Comparison of ENCODE assay signal across 27 cellular contexts in genomic region chr7:12827219-12827821, GRCh38.
DNase-seq lines count a peak whose midpoint lies in the region; ATAC-seq and TF ChIP-seq lines count a peak whose summit lies in the region.
"Had no signal": no experiment of that assay in that cellular context is flagged by ENCODE, and none has a peak within 500 bp of the region (broad histone marks: within the 10 kb centered on the region; RNA-seq: fewer than 3 reads in every experiment).

No MANE protein-coding gene starts in this region.

- H3K27me3 ChIP-seq in heart right ventricle: no peaks in the 10 kb centered on the region

- H3K27ac Mint-ChIP-seq in activated T-cell treated with anti-CD3 and anti-CD28 coated beads, Interleukin-2, amount 50 U/mL, for 72 hours: no peak overlapping the region
- no peak overlapping the region for H3K27ac Mint-ChIP-seq in activated naive CD4-positive, alpha-beta T cell treated with anti-CD3 and anti-CD28 coated beads, Interleukin-2, amount 50 U/mL, for 72 hours
- H3K27ac Mint-ChIP-seq: activated CD8-positive, alpha-beta T cell treated with anti-CD3 and anti-CD28 coated beads for 36 hours; activated naive CD8-positive, alpha-beta T cell treated with anti-CD3 and anti-CD28 coated beads for 36 hours; CD14-positive monocyte; effector memory CD8-positive, alpha-beta T cell; HFFc6; progenitor cell of endocrine pancreas; T-helper 1 cell treated with Interleukin-12 subunit alpha and Interleukin-12 subunit beta and Interleukin-4 antibody, amounts not matched to agents 30 μg/mL and 1 μg/mL, for 36 hours had no signal

- peaks cover 0 to 1% of the 10 kb centered on the region in 2 donors for H3K9me3 Mint-ChIP-seq in activated T-cell treated with anti-CD3 and anti-CD28 coated beads, Interleukin-2, amount 50 U/mL, for 72 hours
- H3K9me3 Mint-ChIP-seq in activated naive CD4-positive, alpha-beta T cell treated with anti-CD3 and anti-CD28 coated beads, Interleukin-2, amount 50 U/mL, for 72 hours: no peaks in the 10 kb centered on the region
- H3K9me3 Mint-ChIP-seq: activated CD8-positive, alpha-beta T cell treated with anti-CD3 and anti-CD28 coated beads for 36 hours; effector memory CD8-positive, alpha-beta T cell; HFFc6; T-helper 1 cell treated with Interleukin-12 subunit alpha and Interleukin-12 subunit beta and Interleukin-4 antibody, amounts not matched to agents 30 μg/mL and 1 μg/mL, for 36 hours had no signal

- intact Hi-C loops in Right ventricle myocardium inferior (cut with DNase I): no loop called here
- intact Hi-C loops in cardiac septum (cut with DNase I): loop anchor here (2.0 kb wide), 1 partner anchor 141 kb away; the partner anchor contains the start of gene ARL4A
- intact Hi-C loops in heart right ventricle (cut with DNase I): loop anchor here in 4 of 10 donors (2.0 to 10.0 kb wide), 4 partner anchors 133 to 143 kb away; partner anchors contain the start of gene ARL4A (in 3 of the 4)
- intact Hi-C loops in head of caudate nucleus (cut with DNase I): no loop called here

- peaks cover 0 to 6% (median 0%) of the 10 kb centered on the region in 9 donors for H3K4me1 ChIP-seq in heart right ventricle

- no peaks in the 10 kb centered on the region for H3K4me1 Mint-ChIP-seq in activated T-cell treated with anti-CD3 and anti-CD28 coated beads, Interleukin-2, amount 50 U/mL, for 72 hours (ENCODE audit: low read depth)
- H3K4me1 Mint-ChIP-seq: activated naive CD8-positive, alpha-beta T cell treated with anti-CD3 and anti-CD28 coated beads for 36 hours; CD14-positive monocyte; neural crest cell had no signal

- H3K4me3 ChIP-seq in cardiac fibroblast (replicated peaks in 1 of 2; ENCODE audit: low read depth in 2 of 2, low read length in 2 of 2) (no peak overlapping the region), heart right ventricle (no peak overlapping the region)

- H3K27ac ChIP-seq in heart right ventricle: peak overlapping the region in 9 of 10 donors; percentile 59 to 75 (median 70)
- H3K27ac ChIP-seq: 22Rv1, KMS-11 had no signal

- TF ChIP-seq CTCF in cardiac fibroblast (IDR thresholded peaks at IDR 0.05; ENCODE audit: low read depth, low read length) (no peak), heart right ventricle (IDR thresholded peaks at IDR 0.05) (no peak)

- ATAC-seq in Right ventricle myocardium inferior (peak; percentile 83), heart right ventricle (peak; percentile 67 to 95 (median 91))
- no peak for ATAC-seq in activated T-cell treated with anti-CD3 and anti-CD28 coated beads, Interleukin-2, amount 50 U/mL, for 72 hours (replicated peaks in 1 of 2)
- no peak for ATAC-seq in activated naive CD4-positive, alpha-beta T cell treated with anti-CD3 and anti-CD28 coated beads, Interleukin-2, amount 50 U/mL, for 72 hours
- ATAC-seq: activated CD8-positive, alpha-beta T cell treated with anti-CD3 and anti-CD28 coated beads for 36 hours; effector memory CD8-positive, alpha-beta T cell had no signal

- H3K4me3 Mint-ChIP-seq in activated T-cell treated with anti-CD3 and anti-CD28 coated beads, Interleukin-2, amount 50 U/mL, for 72 hours: no peak overlapping the region
- H3K4me3 Mint-ChIP-seq: activated CD8-positive, alpha-beta T cell treated with anti-CD3 and anti-CD28 coated beads for 36 hours; activated naive CD8-positive, alpha-beta T cell treated with anti-CD3 and anti-CD28 coated beads for 36 hours; CD14-positive monocyte; effector memory CD8-positive, alpha-beta T cell; HFFc6; neural crest cell; T-helper 1 cell treated with Interleukin-12 subunit alpha and Interleukin-12 subunit beta and Interleukin-4 antibody, amounts not matched to agents 30 μg/mL and 1 μg/mL, for 36 hours had no signal

- DNase-seq in Right ventricle myocardium inferior (ENCODE audit: missing footprints) (no peak), cardiac septum (ENCODE audit: low spot score) (no peak), cardiac fibroblast (ENCODE audit: low read depth in 2 of 2) (peak; percentile 2 to 14), heart right ventricle (peak in 1 of 2 donors; percentile 13), head of caudate nucleus (no peak), KBM-7 (no peak)
- no peak for DNase-seq in activated T-cell treated with anti-CD3 and anti-CD28 coated beads, Interleukin-2, amount 50 U/mL, for 72 hours
- no peak for DNase-seq in activated naive CD4-positive, alpha-beta T cell treated with anti-CD3 and anti-CD28 coated beads, Interleukin-2, amount 50 U/mL, for 72 hours (ENCODE audit: low spot score in 2 of 2)
- DNase-seq: activated CD8-positive, alpha-beta T cell treated with anti-CD3 and anti-CD28 coated beads for 36 hours; activated naive CD8-positive, alpha-beta T cell treated with anti-CD3 and anti-CD28 coated beads for 36 hours; cortex of kidney; effector memory CD8-positive, alpha-beta T cell; kidney glomerular epithelial cell; NCI-H1436 treated with DMSO at 0.1 percent for 48 hours; NCI-H2107; NCI-H446 treated with DMSO at 0.1 percent for 48 hours; NCI-H82; SK-N-SH; stimulated activated CD4-positive, alpha-beta T cell treated with anti-CD3 and anti-CD28 coated beads, Interleukin-15, amount 100 ng/mL, for 24 hours; stimulated activated naive CD4-positive, alpha-beta T cell had no signal

- no peaks in the 10 kb centered on the region for H3K36me3 Mint-ChIP-seq in activated T-cell treated with anti-CD3 and anti-CD28 coated beads, Interleukin-2, amount 50 U/mL, for 72 hours (ENCODE audit: insufficient read depth in 2 of 2)
- no peaks in the 10 kb centered on the region for H3K36me3 Mint-ChIP-seq in activated naive CD4-positive, alpha-beta T cell treated with anti-CD3 and anti-CD28 coated beads, Interleukin-2, amount 50 U/mL, for 72 hours
- H3K36me3 Mint-ChIP-seq: activated naive CD8-positive, alpha-beta T cell treated with anti-CD3 and anti-CD28 coated beads for 36 hours; CD14-positive monocyte had no signal

- H3K9me3 ChIP-seq in heart right ventricle: peaks cover 0 to 9% (median 0%) of the 10 kb centered on the region in 11 donors
- H3K9me3 ChIP-seq: SK-N-SH had no signal

- in situ Hi-C loops in KBM-7 (cut with MboI; ENCODE audit: low pct_unique_long_range_greater_than_20kb, low sequenced_read_pairs): no loop called here

- H3K36me3 ChIP-seq in heart right ventricle: no peaks in the 10 kb centered on the region

- H3K27me3 Mint-ChIP-seq in activated T-cell treated with anti-CD3 and anti-CD28 coated beads, Interleukin-2, amount 50 U/mL, for 72 hours (ENCODE audit: low read depth): no peaks in the 10 kb centered on the region
- H3K27me3 Mint-ChIP-seq: activated CD8-positive, alpha-beta T cell treated with anti-CD3 and anti-CD28 coated beads for 36 hours; effector memory CD8-positive, alpha-beta T cell; progenitor cell of endocrine pancreas had no signal

- WGBS in heart right ventricle, 2 donors: 54 to 70% methylated on average over 4 of the region's 4 CpGs

Comparison
In these comparisons a context has a peak if more than half of its experiments do, and no peak if none do; other contexts are left out.
1. ATAC-seq: peak in Right ventricle myocardium inferior (single experiment) and heart right ventricle (8 of 8); none in activated T-cell treated with anti-CD3 and anti-CD28 coated beads, Interleukin-2, amount 50 U/mL, for 72 hours (0 of 2) and activated naive CD4-positive, alpha-beta T cell treated with anti-CD3 and anti-CD28 coated beads, Interleukin-2, amount 50 U/mL, for 72 hours (0 of 2).
2. DNase-seq: peak in cardiac fibroblast (2 of 2); none in Right ventricle myocardium inferior (single experiment), cardiac septum (single experiment), activated T-cell treated with anti-CD3 and anti-CD28 coated beads, Interleukin-2, amount 50 U/mL, for 72 hours (0 of 2), activated naive CD4-positive, alpha-beta T cell treated with anti-CD3 and anti-CD28 coated beads, Interleukin-2, amount 50 U/mL, for 72 hours (0 of 2), head of caudate nucleus (0 of 42) and KBM-7 (single experiment).